Comparison of ENCODE assay signal across 8 cellular contexts in genomic region chr22:29266564-29267461, GRCh38. TPM values are rescaled to one million over a fixed set of nuclear protein-coding genes. Genes with fewer than 3 reads are reported as not detected.
A peak's percentile ranks its signal among the peaks of the same experiment; 100 is the strongest.
DNase-seq lines count a peak whose midpoint lies in the region; ATAC-seq and TF ChIP-seq lines count a peak whose summit lies in the region.

No MANE protein-coding gene starts in this region.

- TF ChIP-seq CTCF in LNCaP clone FGC (IDR thresholded peaks at IDR 0.05; ENCODE audit: control insufficient read depth, extremely low read depth, insufficient read depth) (no peak), MCF 10A (IDR thresholded peaks at IDR 0.05; ENCODE audit: unreplicated experiment) (no peak), vagina (IDR thresholded peaks at IDR 0.05) (no peak)

- peak overlapping the region; percentile 68 for H2AFZ ChIP-seq in mesenchymal stem cell (ENCODE audit: low read depth, low read length)

- peaks cover 4% of the 10 kb centered on the region for H3K27me3 Mint-ChIP-seq in CD4-positive, CD25-positive, alpha-beta regulatory T cell
- no peaks in the 10 kb centered on the region for H3K27me3 Mint-ChIP-seq in MCF 10A (ENCODE audit: insufficient read depth, unreplicated experiment)

- ATAC-seq in CD4-positive, CD25-positive, alpha-beta regulatory T cell (ENCODE audit: low read depth in 2 of 2), result no peak
- no peak for ATAC-seq in GM21515 (IDR thresholded peaks at IDR 0.05; ENCODE audit: unreplicated experiment)
- ATAC-seq in HG02642 (IDR thresholded peaks at IDR 0.05; ENCODE audit: poor library complexity, unreplicated experiment), result no peak

- peak overlapping the region; percentile 65 for H2BK15ac ChIP-seq in mesenchymal stem cell (ENCODE audit: low read depth, poor library complexity, severe bottlenecking)

- no peaks in the 10 kb centered on the region for H3K27me3 ChIP-seq in CD4-positive, CD25-positive, alpha-beta regulatory T cell (ENCODE audit: control insufficient read depth, insufficient read depth, low read length)
- H3K27me3 ChIP-seq in mesenchymal stem cell (ENCODE audit: control insufficient read depth in 1 of 2, insufficient read depth in 1 of 2, low read length in 2 of 2) (no peaks in the 10 kb centered on the region), vagina (no peaks in the 10 kb centered on the region)

- H2BK5ac ChIP-seq in mesenchymal stem cell (ENCODE audit: low read depth, low read length, poor library complexity, severe bottlenecking), result peak overlapping the region; percentile 100

- peak overlapping the region in 1 of 2 experiments; percentile 72 for H3K14ac ChIP-seq in mesenchymal stem cell (ENCODE audit: low read length in 2 of 2)

- no peak overlapping the region for H3K27ac ChIP-seq in CD4-positive, CD25-positive, alpha-beta regulatory T cell (ENCODE audit: insufficient read depth, low read length, poor library complexity, severe bottlenecking)
- peak overlapping the region; percentile 29 for H3K27ac ChIP-seq in mesenchymal stem cell (ENCODE audit: low read length, poor library complexity, severe bottlenecking)
- H3K27ac ChIP-seq in vagina, result peak overlapping the region; percentile 99

- H4K91ac ChIP-seq in mesenchymal stem cell (ENCODE audit: low read length), result peak overlapping the region; percentile 93

- H3K9me3 ChIP-seq in CD4-positive, CD25-positive, alpha-beta regulatory T cell (ENCODE audit: control insufficient read depth in 2 of 2, low read length in 2 of 2), result no peaks in the 10 kb centered on the region
- H3K9me3 ChIP-seq in mesenchymal stem cell (ENCODE audit: control insufficient read depth, low read length) (no peaks in the 10 kb centered on the region), vagina (no peaks in the 10 kb centered on the region)

- peak overlapping the region; percentile 65 to 98 for H3K4ac ChIP-seq in mesenchymal stem cell (ENCODE audit: low read depth in 1 of 2, low read length in 2 of 2)

- peaks cover 18% of the 10 kb centered on the region for H3K79me1 ChIP-seq in mesenchymal stem cell (replicated peaks; ENCODE audit: low read length, poor library complexity, severe bottlenecking)

- H3K9ac ChIP-seq in mesenchymal stem cell (ENCODE audit: low read length), result peak overlapping the region; percentile 97

- peak overlapping the region in 1 of 2 experiments; percentile 54 for H3K23ac ChIP-seq in mesenchymal stem cell (ENCODE audit: low read length in 2 of 2)

- H3K4me1 Mint-ChIP-seq in CD4-positive, CD25-positive, alpha-beta regulatory T cell, result peaks cover 15 to 48% (median 38%) of the 10 kb centered on the region in 4 donors
- peaks cover 24% of the 10 kb centered on the region for H3K4me1 Mint-ChIP-seq in MCF 10A (ENCODE audit: insufficient read depth, unreplicated experiment)

- H3K4me3 Mint-ChIP-seq in CD4-positive, CD25-positive, alpha-beta regulatory T cell, result peak overlapping the region; percentile 96 to 99 (median 96)
- peak overlapping the region; percentile 88 for H3K4me3 Mint-ChIP-seq in MCF 10A (ENCODE audit: unreplicated experiment)

- TF ChIP-seq POLR2A in vagina (IDR thresholded peaks at IDR 0.05), result no peak

- H2BK120ac ChIP-seq in mesenchymal stem cell (ENCODE audit: low read depth, low read length), result peak overlapping the region; percentile 80

- 11% methylated on average over 12 of the region's 13 CpGs for WGBS in mesenchymal stem cell

- peak overlapping the region; percentile 91 for H3K4me2 ChIP-seq in mesenchymal stem cell (ENCODE audit: low read length, poor library complexity, severe bottlenecking)

- H3K27ac Mint-ChIP-seq in CD4-positive, CD25-positive, alpha-beta regulatory T cell, result peak overlapping the region; percentile 77 to 100 (median 90)
- H3K27ac Mint-ChIP-seq in MCF 10A (ENCODE audit: low read depth, unreplicated experiment), result peak overlapping the region; percentile 99

- peak in 1 of 3 donors; percentile 7 for DNase-seq in CD4-positive, CD25-positive, alpha-beta regulatory T cell
- no peak for DNase-seq in LNCaP clone FGC (ENCODE audit: low read depth)
- DNase-seq in MCF 10A (ENCODE audit: unreplicated experiment), result peak; percentile 11
- DNase-seq in mesenchymal stem cell, result peak; percentile 47
- no peak for DNase-seq in vagina (ENCODE audit: extremely low spot score in 2 of 2)
- no peak for DNase-seq in SKM-1 treated with dmso at 0.1 percent for 144 hours (lab: John Stamatoyannopoulos, UW; ENCODE audit: unreplicated experiment)

- H4K8ac ChIP-seq in mesenchymal stem cell (ENCODE audit: low read length), result peak overlapping the region; percentile 97

- peak overlapping the region; percentile 91 for H2AK5ac ChIP-seq in mesenchymal stem cell (ENCODE audit: low read length, severe bottlenecking)

- BruUV-seq in MCF 10A (replicated peaks; lab: Mats Ljungman, UMichigan), result no TSS peak

- H3K9me3 Mint-ChIP-seq in CD4-positive, CD25-positive, alpha-beta regulatory T cell, result peaks cover 0 to 2% (median 0%) of the 10 kb centered on the region in 7 donors
- no peaks in the 10 kb centered on the region for H3K9me3 Mint-ChIP-seq in MCF 10A (ENCODE audit: unreplicated experiment)

- POLR2A ChIA-PET in MCF 10A (lab: Yijun Ruan, JAX), result interaction anchor here (0.5 to 1.5 kb wide), 8 partner anchors 10 to 1852 kb away, joined by 3 to 5 read pairs (median 4); no protein-coding TSS in a partner anchor

- peak overlapping the region; percentile 99 for H3K18ac ChIP-seq in mesenchymal stem cell (ENCODE audit: low read depth in 1 of 2, low read length in 2 of 2)

- intact Hi-C loops in MCF 10A (cut with micrococcal nuclease), result no loop called here
- intact Hi-C loops in vagina (cut with DNase I), result no loop called here

- H3K4me1 ChIP-seq in CD4-positive, CD25-positive, alpha-beta regulatory T cell (ENCODE audit: control insufficient read depth, insufficient read depth, low read length, poor library complexity, severe bottlenecking), result peaks cover 46% of the 10 kb centered on the region
- peaks cover 13% of the 10 kb centered on the region for H3K4me1 ChIP-seq in mesenchymal stem cell (ENCODE audit: control insufficient read depth, insufficient read depth, low read depth, low read length)
- peaks cover 50% of the 10 kb centered on the region for H3K4me1 ChIP-seq in vagina

- peaks cover 3% of the 10 kb centered on the region for H3K36me3 ChIP-seq in CD4-positive, CD25-positive, alpha-beta regulatory T cell (ENCODE audit: control insufficient read depth, insufficient read depth, low read length)
- H3K36me3 ChIP-seq in mesenchymal stem cell (ENCODE audit: control insufficient read depth in 1 of 2, insufficient read depth in 2 of 2, low read depth in 1 of 2, low read length in 2 of 2) (peaks cover 21 to 46% of the 10 kb centered on the region in 2 experiments), vagina (peaks cover 0 to 14% of the 10 kb centered on the region in 2 donors)

- H3K36me3 Mint-ChIP-seq in CD4-positive, CD25-positive, alpha-beta regulatory T cell, result peaks cover 14% of the 10 kb centered on the region
- peaks cover 46% of the 10 kb centered on the region for H3K36me3 Mint-ChIP-seq in MCF 10A (ENCODE audit: insufficient read depth, unreplicated experiment)

- H3K4me3 ChIP-seq in CD4-positive, CD25-positive, alpha-beta regulatory T cell (ENCODE audit: low read depth, low read length), result peak overlapping the region; percentile 87
- H3K4me3 ChIP-seq in LNCaP clone FGC (ENCODE audit: low read depth, low read length) (peak overlapping the region; percentile 68), mesenchymal stem cell (ENCODE audit: insufficient read depth in 1 of 2, low read depth in 1 of 2, low read length in 2 of 2) (peak overlapping the region; percentile 75 to 95), vagina (peak overlapping the region; percentile 86 to 95)

- CTCF ChIA-PET in MCF 10A (lab: Yijun Ruan, JAX), result interaction anchor here (0.6 to 1.5 kb wide), 4 partner anchors 19 to 430 kb away, joined by 3 to 13 read pairs (median 6); no protein-coding TSS in a partner anchor

- peak overlapping the region; percentile 68 to 79 for H2BK12ac ChIP-seq in mesenchymal stem cell (ENCODE audit: low read length in 2 of 2)

RNA-seq across cellular contexts. Expression of gene RHBDD3, which starts 1.0 kb away (rescaled TPM):
- 16.0 TPM for total RNA-seq in CD4-positive, CD25-positive, alpha-beta regulatory T cell
- 10 to 100 TPM in 2 of 4 donors, 1 to 10 TPM in 2; 6.5 to 11.4 (median 9.2) TPM for polyA plus RNA-seq in CD4-positive, CD25-positive, alpha-beta regulatory T cell
- total RNA-seq in MCF 10A (2022), result 32.5 and 48.0 TPM in 2 replicates
- polyA plus RNA-seq in mesenchymal stem cell (2013, experiment 1 of 2), result 22.5 TPM
- 22.7 TPM for polyA plus RNA-seq in mesenchymal stem cell (2013, experiment 2 of 2)
- 29.7 TPM for total RNA-seq in vagina

RNA-seq across cellular contexts. Expression of gene EWSR1, which starts 1.3 kb away (rescaled TPM):
- 338 TPM for total RNA-seq in CD4-positive, CD25-positive, alpha-beta regulatory T cell
- polyA plus RNA-seq in CD4-positive, CD25-positive, alpha-beta regulatory T cell, result 100 to 1,000 TPM; 175 to 215 (median 194) TPM
- 403 and 486 TPM in 2 replicates for total RNA-seq in MCF 10A (2022)
- polyA plus RNA-seq in mesenchymal stem cell (2013, experiment 1 of 2), result 174 TPM
- 172 TPM for polyA plus RNA-seq in mesenchymal stem cell (2013, experiment 2 of 2)
- total RNA-seq in vagina, result 164 TPM

RNA-seq across cellular contexts. Expression of gene GAS2L1, which starts 39.6 kb away (rescaled TPM):
- 1.8 TPM for total RNA-seq in CD4-positive, CD25-positive, alpha-beta regulatory T cell
- under 1 TPM in 1 of 4 donors, not detected in 3; 0.22 TPM for polyA plus RNA-seq in CD4-positive, CD25-positive, alpha-beta regulatory T cell
- total RNA-seq in MCF 10A (2022) (15.3 and 17.2 TPM in 2 replicates), vagina (17.4 TPM)
- 21.8 TPM for polyA plus RNA-seq in mesenchymal stem cell (2013, experiment 1 of 2)
- polyA plus RNA-seq in mesenchymal stem cell (2013, experiment 2 of 2), result 22.6 TPM

RNA-seq across cellular contexts. Expression of gene RASL10A, which starts 48.7 kb away (rescaled TPM):
- total RNA-seq in CD4-positive, CD25-positive, alpha-beta regulatory T cell, result not detected
- not detected for polyA plus RNA-seq in CD4-positive, CD25-positive, alpha-beta regulatory T cell
- 0.52 and 0.82 TPM in 2 replicates for total RNA-seq in MCF 10A (2022)
- 0.06 TPM for polyA plus RNA-seq in mesenchymal stem cell (2013, experiment 1 of 2)
- polyA plus RNA-seq in mesenchymal stem cell (2013, experiment 2 of 2), result 0.04 TPM
- not detected for total RNA-seq in vagina

Comparison
In these comparisons a context has a peak if more than half of its experiments do, and no peak if none do; other contexts are left out.
1. DNase-seq: peak in MCF 10A (single experiment) and mesenchymal stem cell (single experiment); none in LNCaP clone FGC (single experiment), vagina (0 of 2) and SKM-1 treated with dmso at 0.1 percent for 144 hours (single experiment).
2. Peak in every context shown above with its lines, with median percentiles within 50 percentile points of each other: H3K4me3 ChIP-seq.